Comparison of ENCODE assay signal across 8 cellular contexts in genomic region chrX:10189317-10190268, GRCh38. TPM values are rescaled to one million over a fixed set of nuclear protein-coding genes. Genes with fewer than 3 reads are reported as not detected.
A peak's percentile ranks its signal among the peaks of the same experiment; 100 is the strongest.
DNase-seq lines count a peak whose midpoint lies in the region; ATAC-seq and TF ChIP-seq lines count a peak whose summit lies in the region.

No MANE protein-coding gene starts in this region.

- WGBS in stomach, 5 donors: 24 to 37% (median 31%) methylated on average over 15 to 16 of the region's 16 CpGs

- no peaks in the 10 kb centered on the region for H3K27me3 ChIP-seq in CD4-positive, alpha-beta memory T cell (ENCODE audit: insufficient read depth, low read length)
- H3K27me3 ChIP-seq in OCI-LY3 (ENCODE audit: low read depth, low read length): no peaks in the 10 kb centered on the region
- no peaks in the 10 kb centered on the region for H3K27me3 ChIP-seq in fibroblast of lung (ENCODE audit: control insufficient read depth, insufficient read depth, low read length)
- no peaks in the 10 kb centered on the region for H3K27me3 ChIP-seq in neural cell (ENCODE audit: insufficient read depth, low read depth, low read length)
- peaks cover 0 to 5% (median 0%) of the 10 kb centered on the region in 3 donors for H3K27me3 ChIP-seq in stomach

- H3F3A ChIP-seq in neural cell (ENCODE audit: insufficient read depth, low read length, poor library complexity, severe bottlenecking): no peaks in the 10 kb centered on the region

- H4K20me1 ChIP-seq in OCI-LY3 (ENCODE audit: insufficient read depth, low read length): no peaks in the 10 kb centered on the region
- H4K20me1 ChIP-seq in fibroblast of lung (ENCODE audit: control insufficient read depth, extremely low read depth, insufficient read depth, low read length): no peaks in the 10 kb centered on the region
- no peaks in the 10 kb centered on the region for H4K20me1 ChIP-seq in neural cell (ENCODE audit: insufficient read depth)

- ATAC-seq in GM19351 (IDR thresholded peaks at IDR 0.05; ENCODE audit: unreplicated experiment): peak; percentile 88
- ATAC-seq in activated T-cell treated with anti-CD3 and anti-CD28 coated beads, Interleukin-2, amount 50 U/mL, for 4 hours: peak; percentile 72 to 89

- H2AFZ ChIP-seq in OCI-LY3 (ENCODE audit: low read depth, low read length) (no peak overlapping the region), fibroblast of lung (ENCODE audit: low read length) (peak overlapping the region; percentile 25), neural cell (ENCODE audit: low read depth, low read length) (no peak overlapping the region)

- peak; percentile 52 to 73 (median 66) for DNase-seq in CD4-positive, alpha-beta memory T cell
- DNase-seq in HK-2 (ENCODE audit: unreplicated experiment) (peak; percentile 68), fibroblast of lung (ENCODE audit: low read depth in 2 of 2) (peak; percentile 43 to 64), stomach (peak; percentile 83)
- DNase-seq in activated T-cell treated with anti-CD3 and anti-CD28 coated beads, Interleukin-2, amount 50 U/mL, for 4 hours: peak; percentile 79

- H3K9me3 Mint-ChIP-seq in CD4-positive, alpha-beta memory T cell: no peaks in the 10 kb centered on the region
- no peaks in the 10 kb centered on the region for H3K9me3 Mint-ChIP-seq in activated T-cell treated with anti-CD3 and anti-CD28 coated beads, Interleukin-2, amount 50 U/mL, for 4 hours

- no peak overlapping the region for H3K9ac ChIP-seq in OCI-LY3 (ENCODE audit: low read length)
- H3K9ac ChIP-seq in fibroblast of lung (ENCODE audit: insufficient read depth, low read length): no peak overlapping the region
- H3K9ac ChIP-seq in neural cell (ENCODE audit: low read length): peak overlapping the region; percentile 23

- no peaks in the 10 kb centered on the region for H3K9me3 ChIP-seq in CD4-positive, alpha-beta memory T cell (ENCODE audit: control insufficient read depth in 1 of 2, low read length in 2 of 2)
- no peaks in the 10 kb centered on the region for H3K9me3 ChIP-seq in OCI-LY3 (ENCODE audit: insufficient read depth, low read length)
- H3K9me3 ChIP-seq in fibroblast of lung (ENCODE audit: control insufficient read depth, insufficient read depth, low read depth, low read length): no peaks in the 10 kb centered on the region
- H3K9me3 ChIP-seq in neural cell (ENCODE audit: low read length): no peaks in the 10 kb centered on the region
- no peaks in the 10 kb centered on the region for H3K9me3 ChIP-seq in stomach

- no peaks in the 10 kb centered on the region for H3K36me3 ChIP-seq in CD4-positive, alpha-beta memory T cell (ENCODE audit: insufficient read depth, low read length)
- H3K36me3 ChIP-seq in OCI-LY3 (replicated peaks; ENCODE audit: low read depth, low read length): no peaks in the 10 kb centered on the region
- no peaks in the 10 kb centered on the region for H3K36me3 ChIP-seq in fibroblast of lung (ENCODE audit: control insufficient read depth, insufficient read depth, low read length)
- H3K36me3 ChIP-seq in neural cell (ENCODE audit: insufficient read depth, low read length): no peaks in the 10 kb centered on the region
- no peaks in the 10 kb centered on the region for H3K36me3 ChIP-seq in stomach

- H3K36me3 Mint-ChIP-seq in CD4-positive, alpha-beta memory T cell: no peaks in the 10 kb centered on the region
- H3K36me3 Mint-ChIP-seq in activated T-cell treated with anti-CD3 and anti-CD28 coated beads, Interleukin-2, amount 50 U/mL, for 4 hours (ENCODE audit: insufficient read depth): no peaks in the 10 kb centered on the region

- peaks cover 2 to 8% of the 10 kb centered on the region in 2 donors for H3K27me3 Mint-ChIP-seq in CD4-positive, alpha-beta memory T cell
- peaks cover 10% of the 10 kb centered on the region for H3K27me3 Mint-ChIP-seq in activated T-cell treated with anti-CD3 and anti-CD28 coated beads, Interleukin-2, amount 50 U/mL, for 4 hours (ENCODE audit: low read depth)

- peaks cover 0 to 4% (median 0%) of the 10 kb centered on the region in 4 donors for H3K4me1 Mint-ChIP-seq in CD4-positive, alpha-beta memory T cell
- no peaks in the 10 kb centered on the region for H3K4me1 Mint-ChIP-seq in activated T-cell treated with anti-CD3 and anti-CD28 coated beads, Interleukin-2, amount 50 U/mL, for 4 hours (ENCODE audit: low read depth)

- H3K79me2 ChIP-seq in OCI-LY3 (ENCODE audit: low read length) (no peaks in the 10 kb centered on the region), fibroblast of lung (ENCODE audit: control insufficient read depth, insufficient read depth, low read length) (no peaks in the 10 kb centered on the region), neural cell (replicated peaks; ENCODE audit: insufficient read depth, low read length) (no peaks in the 10 kb centered on the region)

- POLR2A ChIA-PET in CD4-positive, alpha-beta memory T cell (lab: Charles Lee; ENCODE audit: partially characterized antibody): no interaction called here

- no peaks in the 10 kb centered on the region for H3K9me2 ChIP-seq in neural cell (ENCODE audit: insufficient read depth, low read length)

- H3K4me1 ChIP-seq in CD4-positive, alpha-beta memory T cell (ENCODE audit: insufficient read depth, low read length): no peaks in the 10 kb centered on the region
- H3K4me1 ChIP-seq in OCI-LY3 (ENCODE audit: low read length): peaks cover 6% of the 10 kb centered on the region; the same call in 1 of the 2 replicates
- no peaks in the 10 kb centered on the region for H3K4me1 ChIP-seq in fibroblast of lung (ENCODE audit: control insufficient read depth, extremely low read depth, insufficient read depth, low read length)
- peaks cover 0 to 13% (median 0%) of the 10 kb centered on the region in 4 donors for H3K4me1 ChIP-seq in stomach

- intact Hi-C loops in CD4-positive, alpha-beta memory T cell (cut with micrococcal nuclease): loop anchor here (1.0 to 2.0 kb wide), 2 partner anchors 948 to 955 kb away; no protein-coding TSS in a partner anchor
- intact Hi-C loops in stomach (cut with DNase I; ENCODE audit: low total_unique reads): loop anchor here (10.0 kb wide), 3 partner anchors 445 to 945 kb away; no protein-coding TSS in a partner anchor

- TF ChIP-seq POLR2A in stomach (IDR thresholded peaks at IDR 0.05): no peak

- H3K27ac ChIP-seq in CD4-positive, alpha-beta memory T cell (ENCODE audit: low read depth, low read length): no peak overlapping the region
- no peak overlapping the region for H3K27ac ChIP-seq in OCI-LY3 (ENCODE audit: low read length)
- H3K27ac ChIP-seq in fibroblast of lung (ENCODE audit: insufficient read depth, low read length): no peak overlapping the region
- H3K27ac ChIP-seq in neural cell (ENCODE audit: low read length): no peak overlapping the region
- no peak overlapping the region for H3K27ac ChIP-seq in stomach

- TF ChIP-seq CTCF in OCI-LY3 (IDR thresholded peaks at IDR 0.05; ENCODE audit: low read depth, low read length) (peak; percentile 72), fibroblast of lung (conservative IDR thresholded peaks at IDR 0.05 in 1 of 2, IDR thresholded peaks at IDR 0.05 in 1 of 2; ENCODE audit: low read depth in 1 of 2, low read length in 2 of 2) (peak; percentile 48 to 57), neural cell (IDR thresholded peaks at IDR 0.05; ENCODE audit: poor library complexity, severe bottlenecking) (peak; percentile 81), stomach (IDR thresholded peaks at IDR 0.05) (peak in 5 of 7 experiments; percentile 57 to 92 (median 69))

- H3K4me2 ChIP-seq in OCI-LY3 (ENCODE audit: low read length) (peak overlapping the region; percentile 43), fibroblast of lung (ENCODE audit: extremely low read depth, insufficient read depth, low read length) (no peak overlapping the region), neural cell (ENCODE audit: low read length) (no peak overlapping the region)

- no peak overlapping the region for H3K4me3 ChIP-seq in CD4-positive, alpha-beta memory T cell (ENCODE audit: low read length in 2 of 2)
- H3K4me3 ChIP-seq in OCI-LY3 (ENCODE audit: low read length): no peak overlapping the region
- H3K4me3 ChIP-seq in fibroblast of lung (replicated peaks in 1 of 4; ENCODE audit: control extremely low read depth in 1 of 4, insufficient read depth in 1 of 4, low read depth in 3 of 4, low read length in 4 of 4): no peak overlapping the region
- H3K4me3 ChIP-seq in neural cell (ENCODE audit: low read length): no peak overlapping the region
- H3K4me3 ChIP-seq in stomach: no peak overlapping the region

- H3K27ac Mint-ChIP-seq in CD4-positive, alpha-beta memory T cell: no peak overlapping the region

- CTCF ChIA-PET in CD4-positive, alpha-beta memory T cell (lab: Charles Lee; ENCODE audit: partially characterized antibody): interaction anchor here (0.8 to 6.0 kb wide), 24 partner anchors 9 to 957 kb away, joined by 3 to 87 read pairs (median 3); no protein-coding TSS in a partner anchor

- H3K4me3 Mint-ChIP-seq in CD4-positive, alpha-beta memory T cell: no peak overlapping the region
- H3K4me3 Mint-ChIP-seq in activated T-cell treated with anti-CD3 and anti-CD28 coated beads, Interleukin-2, amount 50 U/mL, for 4 hours: no peak overlapping the region

- TF ChIP-seq RAD21 in neural cell (conservative IDR thresholded peaks at IDR 0.05): peak; percentile 89

- no peak for TF ChIP-seq EP300 in neural cell (conservative IDR thresholded peaks at IDR 0.05; ENCODE audit: poor library complexity, severe bottlenecking)
- no peak for TF ChIP-seq EP300 in stomach (IDR thresholded peaks at IDR 0.05)

TF ChIP-seq in neural cell, 6 proteins besides CTCF, POLR2A, EP300 and RAD21:
- no peak for TF ChIP-seq TAF1 (IDR thresholded peaks at IDR 0.05; ENCODE audit: low read depth)
- peak; percentile 84 for TF ChIP-seq SMC3 (conservative IDR thresholded peaks at IDR 0.05; ENCODE audit: poor library complexity)

RNA-seq across cellular contexts. Expression of gene CLCN4, which starts 32.8 kb away (rescaled TPM):
- total RNA-seq in CD4-positive, alpha-beta memory T cell: under 1 TPM; 0.28 to 0.29 TPM
- polyA plus RNA-seq in CD4-positive, alpha-beta memory T cell: not detected
- under 1 TPM; 0.05 to 0.35 (median 0.08) TPM for total RNA-seq in activated T-cell treated with anti-CD3 and anti-CD28 coated beads, Interleukin-2, amount 50 U/mL, for 4 hours
- total RNA-seq in fibroblast of lung (2.1 and 4.0 TPM in 2 replicates), stomach (10 to 100 TPM in 1 of 5 donors, 1 to 10 TPM in 3, not detected in 1; 2.7 to 22.3 (median 5.3) TPM)
- polyA plus RNA-seq in fibroblast of lung (0.70 and 2.2 TPM in 2 replicates), neural cell (21.4 and 21.7 TPM in 2 replicates), stomach (under 1 TPM; 0.35 to 0.68 (median 0.46) TPM)
- polyA plus RNA-seq in fibroblast of lung (2012): 0.62 and 1.6 TPM in 2 replicates
- polyA minus RNA-seq in fibroblast of lung (ENCODE audit: low replicate concordance) (2.0 and 5.9 TPM in 2 replicates), neural cell (50.2 and 52.8 TPM in 2 replicates)
